Comparison of ENCODE assay signal across 15 cellular contexts in the genomic region with DNA sequence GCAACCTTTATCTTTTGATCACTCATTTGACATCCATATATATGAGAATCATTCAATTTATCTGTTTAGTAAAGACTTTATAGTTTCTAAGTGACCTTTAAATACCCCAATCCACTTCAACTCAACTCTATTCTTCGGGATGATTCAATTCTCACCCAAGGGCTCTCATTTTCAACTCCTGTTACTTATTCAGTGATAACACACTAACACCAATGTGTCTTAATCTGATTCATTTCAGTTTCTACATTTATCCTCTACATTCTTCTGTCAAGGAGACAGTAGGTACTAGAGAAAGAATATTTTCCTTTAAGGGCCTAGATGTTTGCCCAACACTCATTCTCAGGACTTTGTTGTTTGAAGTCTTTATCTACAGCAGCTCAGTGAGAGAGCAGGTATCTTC. TPM values are rescaled to one million over a fixed set of nuclear protein-coding genes. Genes with fewer than 3 reads are reported as not detected.
A peak's percentile ranks its signal among the peaks of the same experiment; 100 is the strongest.
DNase-seq lines count a peak whose midpoint lies in the region; ATAC-seq and TF ChIP-seq lines count a peak whose summit lies in the region.
"Had no signal": no experiment of that assay in that cellular context is flagged by ENCODE, and none has a peak within 500 bp of the region (broad histone marks: within the 10 kb centered on the region; RNA-seq: fewer than 3 reads in every experiment).

No MANE protein-coding gene starts in this region.

- peaks cover 54 to 86% (median 71%) of the 10 kb centered on the region in 4 donors for H3K4me1 Mint-ChIP-seq in CD4-positive, alpha-beta memory T cell

- H3K27me3 Mint-ChIP-seq in CD4-positive, alpha-beta memory T cell, result no peaks in the 10 kb centered on the region

- TF ChIP-seq EP300 in transverse colon (IDR thresholded peaks at IDR 0.05; ENCODE audit: low read depth), result no peak

- no peak for DNase-seq in CD4-positive, alpha-beta memory T cell
- peak; percentile 8 for DNase-seq in kidney tubule cell (ENCODE audit: low spot score)
- DNase-seq in transverse colon, result no peak
- DNase-seq in ascending aorta (ENCODE audit: low spot score in 2 of 2), result no peak
- no peak for DNase-seq in NCI-H526 (lab: John Stamatoyannopoulos, UW)
- DNase-seq: activated CD4-positive, alpha-beta T cell treated with anti-CD3 and anti-CD28 coated beads for 4 hours; esophagus squamous epithelium; left colon; NCI-H2081; right lobe of liver; Right ventricle myocardium superior had no signal

- TF ChIP-seq CTCF in transverse colon (IDR thresholded peaks at IDR 0.05) (no peak), ascending aorta (IDR thresholded peaks at IDR 0.05) (no peak)

- H3K4me1 ChIP-seq in CD4-positive, alpha-beta memory T cell (ENCODE audit: insufficient read depth, low read length), result peaks cover 66% of the 10 kb centered on the region
- peaks cover 29 to 64% (median 42%) of the 10 kb centered on the region in 4 donors for H3K4me1 ChIP-seq in transverse colon
- H3K4me1 ChIP-seq in ascending aorta, result peaks cover 0 to 51% of the 10 kb centered on the region in 2 donors

- peak overlapping the region in 6 of 8 donors; percentile 3 to 70 (median 11) for H3K4me3 Mint-ChIP-seq in CD4-positive, alpha-beta memory T cell

- H3K27ac Mint-ChIP-seq in CD4-positive, alpha-beta memory T cell, result peak overlapping the region in 4 of 7 donors; percentile 42 to 72 (median 50)

- in situ Hi-C loops in transverse colon (cut with MboI; ENCODE audit: low pct_ligation_motif_present in 1 of 4, low pct_unique_long_range_greater_than_20kb in 1 of 4, low sequenced_read_pairs in 3 of 4), result loop anchor here in 1 of 4 donors (25.0 kb wide), 1 partner anchor 352 kb away; no protein-coding TSS in a partner anchor

- H3K9me3 ChIP-seq in CD4-positive, alpha-beta memory T cell (ENCODE audit: control insufficient read depth in 1 of 2, low read length in 2 of 2), result no peaks in the 10 kb centered on the region
- H3K9me3 ChIP-seq in transverse colon (no peaks in the 10 kb centered on the region), ascending aorta (no peaks in the 10 kb centered on the region)
- H3K9me3 ChIP-seq: BLaER1, esophagus squamous epithelium, right lobe of liver had no signal

- WGBS in transverse colon (ENCODE audit: low coverage in 1 of 2), 2 donors, result 33 to 51% methylated on average over 1 of the region's 1 CpG

- H3K27ac ChIP-seq in CD4-positive, alpha-beta memory T cell (ENCODE audit: low read depth, low read length), result no peak overlapping the region
- H3K27ac ChIP-seq in transverse colon (no peak overlapping the region), ascending aorta (peak overlapping the region in 1 of 2 donors; percentile 42)
- H3K27ac ChIP-seq: BLaER1, right lobe of liver had no signal

- no peak overlapping the region for H3K4me3 ChIP-seq in CD4-positive, alpha-beta memory T cell (ENCODE audit: low read length in 2 of 2)
- H3K4me3 ChIP-seq in transverse colon, result no peak overlapping the region
- H3K4me3 ChIP-seq in ascending aorta, result no peak overlapping the region
- H3K4me3 ChIP-seq: BLaER1, esophagus squamous epithelium, right lobe of liver had no signal

- H3K27me3 ChIP-seq in CD4-positive, alpha-beta memory T cell (ENCODE audit: insufficient read depth, low read length), result no peaks in the 10 kb centered on the region
- H3K27me3 ChIP-seq in transverse colon, result no peaks in the 10 kb centered on the region
- no peaks in the 10 kb centered on the region for H3K27me3 ChIP-seq in ascending aorta
- H3K27me3 ChIP-seq: BLaER1, esophagus squamous epithelium, right lobe of liver had no signal

- CTCF ChIA-PET in CD4-positive, alpha-beta memory T cell (lab: Charles Lee; ENCODE audit: partially characterized antibody), result interaction anchor here (1.1 kb wide), 1 partner anchor 60 kb away, joined by 3 read pairs; no protein-coding TSS in a partner anchor

- H3K36me3 ChIP-seq in CD4-positive, alpha-beta memory T cell (ENCODE audit: insufficient read depth, low read length), result peaks cover 31% of the 10 kb centered on the region
- H3K36me3 ChIP-seq in transverse colon (peaks cover 0 to 32% (median 7%) of the 10 kb centered on the region in 4 donors), ascending aorta (peaks cover 31 to 32% of the 10 kb centered on the region in 2 donors)

- POLR2A ChIA-PET in CD4-positive, alpha-beta memory T cell (lab: Charles Lee; ENCODE audit: partially characterized antibody), result no interaction called here

- intact Hi-C loops in CD4-positive, alpha-beta memory T cell (cut with micrococcal nuclease), result loop anchor here (2.0 to 5.0 kb wide), 2 partner anchors 16 to 62 kb away; no protein-coding TSS in a partner anchor
- intact Hi-C loops in transverse colon (cut with DNase I; ENCODE audit: low total_unique reads), result no loop called here
- intact Hi-C loops in ascending aorta (cut with DNase I), result loop anchor here (10.0 kb wide), 2 partner anchors 464 to 564 kb away; no protein-coding TSS in a partner anchor

- peaks cover 27 to 41% of the 10 kb centered on the region in 2 donors for H3K36me3 Mint-ChIP-seq in CD4-positive, alpha-beta memory T cell

- no peak for TF ChIP-seq POLR2A in transverse colon (IDR thresholded peaks at IDR 0.05)

- ATAC-seq in GM19025 (IDR thresholded peaks at IDR 0.05; ENCODE audit: low read depth, unreplicated experiment), result peak; percentile 31
- ATAC-seq in HG03432 (IDR thresholded peaks at IDR 0.05; ENCODE audit: unreplicated experiment), result peak; percentile 42
- no peak for ATAC-seq in GM19351 (IDR thresholded peaks at IDR 0.05; ENCODE audit: unreplicated experiment)
- ATAC-seq: left colon had no signal

- H3K9me3 Mint-ChIP-seq in CD4-positive, alpha-beta memory T cell, result no peaks in the 10 kb centered on the region

RNA-seq across cellular contexts. Expression of gene ARGLU1, which starts 7.1 kb away (rescaled TPM):
- 100 to 1,000 TPM; 229 to 252 TPM for total RNA-seq in CD4-positive, alpha-beta memory T cell
- polyA plus RNA-seq in CD4-positive, alpha-beta memory T cell, result 10 to 100 TPM; 35.4 to 37.7 TPM
- total RNA-seq in transverse colon (100 to 1,000 TPM; 106 to 155 (median 155) TPM), ascending aorta (79.7 TPM)

RNA-seq across cellular contexts. Expression of gene EFNB2, which starts 25.3 kb away (rescaled TPM):
- total RNA-seq in CD4-positive, alpha-beta memory T cell, result under 1 TPM; 0.25 to 0.38 TPM
- polyA plus RNA-seq in CD4-positive, alpha-beta memory T cell, result under 1 TPM in 1 of 2 donors, not detected in 1; 0.05 TPM
- total RNA-seq in transverse colon (10 to 100 TPM; 46.8 to 84.2 (median 77.6) TPM), ascending aorta (38.0 TPM)

Comparison
In these comparisons a context has a peak if more than half of its experiments do, and no peak if none do; other contexts are left out.
1. RNA of gene EFNB2, which starts 25.3 kb away (total RNA-seq): 46.8 to 84.2 TPM in transverse colon and 38.0 TPM in ascending aorta (single experiment); 0.25 to 0.38 TPM in CD4-positive, alpha-beta memory T cell; every median in the first group is over 10 times any median in the second.